Comparison of ENCODE assay signal across 22 cellular contexts in genomic region chr12:97425802-97426484, GRCh38. TPM values are rescaled to one million over a fixed set of nuclear protein-coding genes. Genes with fewer than 3 reads are reported as not detected.
DNase-seq lines count a peak whose midpoint lies in the region; ATAC-seq, FAIRE-seq and TF ChIP-seq lines count a peak whose summit lies in the region.
"Had no signal": no experiment of that assay in that cellular context is flagged by ENCODE, and none has a peak within 500 bp of the region (broad histone marks: within the 10 kb centered on the region; RNA-seq: fewer than 3 reads in every experiment).

No MANE protein-coding gene starts in this region.

- DNase-seq in right lobe of liver (no peak), HepG2 (ENCODE audit: low spot score) (no peak), bronchial epithelial cell (ENCODE audit: low read depth) (peak; percentile 3), retina (no peak)
- no peak for DNase-seq in central memory CD4-positive, alpha-beta T cell
- DNase-seq in stimulated activated naive CD8-positive, alpha-beta T cell treated with anti-CD3 and anti-CD28 coated beads, Interleukin-15, amount 100 ng/mL, for 72 hours, result no peak
- no peak for DNase-seq in activated CD4-positive, alpha-beta T cell treated with anti-CD3 and anti-CD28 coated beads, Interleukin-2, amount 10 ng/mL, durations not matched to agents 24 days and 14 days
- DNase-seq: C1 segment of cervical spinal cord, DND-41, Kasumi-1, NCI-H1105 treated with DMSO at 0.1 percent for 48 hours, NCI-H187, NCI-H226, NCI-H526 treated with DMSO at 0.1 percent for 48 hours, SIG-M5 had no signal

- no peaks in the 10 kb centered on the region for H4K20me1 ChIP-seq in HepG2 (ENCODE audit: insufficient read depth, low read length)

- TF ChIP-seq EP300 in HepG2 (IDR thresholded peaks at IDR 0.05; ENCODE audit: low read depth in 2 of 2, low read length in 2 of 2) (no peak), HepG2 (CRISPR knock-in tag; IDR thresholded peaks at IDR 0.05; ENCODE audit: borderline replicate concordance) (no peak)

- H3K79me2 ChIP-seq in HepG2 (ENCODE audit: insufficient read depth, low read length), result no peaks in the 10 kb centered on the region

- H3K27me3 Mint-ChIP-seq in stimulated activated naive CD8-positive, alpha-beta T cell treated with anti-CD3 and anti-CD28 coated beads, Interleukin-15, amount 100 ng/mL, for 72 hours, result peaks cover 15% of the 10 kb centered on the region
- peaks cover 2% of the 10 kb centered on the region for H3K27me3 Mint-ChIP-seq in activated CD4-positive, alpha-beta T cell treated with anti-CD3 and anti-CD28 coated beads, Interleukin-2, amount 10 ng/mL, durations not matched to agents 24 days and 14 days

- ATAC-seq in right lobe of liver (peak in 3 of 4 donors; percentile 33 to 57 (median 48)), HepG2 (no peak)
- no peak for ATAC-seq in stimulated activated naive CD8-positive, alpha-beta T cell treated with anti-CD3 and anti-CD28 coated beads, Interleukin-15, amount 100 ng/mL, for 72 hours
- ATAC-seq: A549, GM12878 had no signal

- H3K27me3 ChIP-seq in right lobe of liver (no peaks in the 10 kb centered on the region), HepG2 (ENCODE audit: control insufficient read depth in 1 of 2, insufficient read depth in 2 of 2, low read length in 2 of 2) (no peaks in the 10 kb centered on the region), bronchial epithelial cell (ENCODE audit: control insufficient read depth, insufficient read depth, low read length) (no peaks in the 10 kb centered on the region), iPS-20b (ENCODE audit: insufficient read depth, low read length) (no peaks in the 10 kb centered on the region)

- TF ChIP-seq RAD21 in HepG2 (CRISPR knock-in tag; IDR thresholded peaks at IDR 0.05), result no peak

- no peak overlapping the region for H3K4me2 ChIP-seq in HepG2 (ENCODE audit: low read depth, low read length)
- H3K4me2 ChIP-seq: A549 had no signal

- POLR2A ChIA-PET in HepG2 (lab: Yijun Ruan, JAX), result no interaction called here

- H3K4me3 Mint-ChIP-seq in stimulated activated naive CD8-positive, alpha-beta T cell treated with anti-CD3 and anti-CD28 coated beads, Interleukin-15, amount 100 ng/mL, for 72 hours, result no peak overlapping the region
- H3K4me3 Mint-ChIP-seq in activated CD4-positive, alpha-beta T cell treated with anti-CD3 and anti-CD28 coated beads, Interleukin-2, amount 10 ng/mL, durations not matched to agents 24 days and 14 days, result no peak overlapping the region
- H3K4me3 Mint-ChIP-seq: IgD-negative memory B cell had no signal

- no peak overlapping the region for H2AFZ ChIP-seq in HepG2 (ENCODE audit: low read length)

- no peak overlapping the region for H3K27ac ChIP-seq in right lobe of liver
- no peak overlapping the region for H3K27ac ChIP-seq in HepG2 (ENCODE audit: extremely low read length, insufficient read depth, low read length)
- H3K27ac ChIP-seq in iPS-20b (ENCODE audit: low read length), result peak overlapping the region; percentile 78
- H3K27ac ChIP-seq: A549 had no signal

- H3K9ac ChIP-seq in HepG2 (ENCODE audit: insufficient read depth, low read depth, low read length), result no peak overlapping the region
- peak overlapping the region; percentile 25; the same call in 1 of the 2 replicates for H3K9ac ChIP-seq in iPS-20b (ENCODE audit: low read depth, low read length)

- CTCF ChIA-PET in HepG2 (lab: Yijun Ruan, JAX; ENCODE audit: low intra/inter-chr PET ratio, low total read pairs), result no interaction called here

- TF ChIP-seq POLR2A in right lobe of liver (IDR thresholded peaks at IDR 0.05) (no peak), HepG2 (IDR thresholded peaks at IDR 0.05; ENCODE audit: insufficient read depth in 1 of 2, low read depth in 2 of 2, low read length in 2 of 2) (no peak)

- intact Hi-C loops in right lobe of liver (cut with DNase I) (no loop called here), HepG2 (cut with micrococcal nuclease; ENCODE audit: unreplicated experiment) (no loop called here)
- intact Hi-C loops in activated CD4-positive, alpha-beta T cell treated with anti-CD3 and anti-CD28 coated beads, Interleukin-2, amount 10 ng/mL, durations not matched to agents 24 days and 14 days (cut with micrococcal nuclease), result no loop called here

- H3K4me1 ChIP-seq in right lobe of liver (no peaks in the 10 kb centered on the region), HepG2 (ENCODE audit: insufficient read depth, low read length) (no peaks in the 10 kb centered on the region), iPS-20b (ENCODE audit: insufficient read depth, low read length) (peaks cover 43% of the 10 kb centered on the region)
- H3K4me1 ChIP-seq: A549 had no signal

- H3K36me3 ChIP-seq in right lobe of liver (no peaks in the 10 kb centered on the region), HepG2 (replicated peaks in 1 of 2; ENCODE audit: control insufficient read depth in 1 of 2, insufficient read depth in 2 of 2, low read length in 2 of 2) (no peaks in the 10 kb centered on the region), bronchial epithelial cell (ENCODE audit: control insufficient read depth, insufficient read depth, low read length) (no peaks in the 10 kb centered on the region), iPS-20b (ENCODE audit: insufficient read depth, low read depth, low read length) (no peaks in the 10 kb centered on the region)

- H3K4me1 Mint-ChIP-seq in stimulated activated naive CD8-positive, alpha-beta T cell treated with anti-CD3 and anti-CD28 coated beads, Interleukin-15, amount 100 ng/mL, for 72 hours, result no peaks in the 10 kb centered on the region
- H3K4me1 Mint-ChIP-seq in activated CD4-positive, alpha-beta T cell treated with anti-CD3 and anti-CD28 coated beads, Interleukin-2, amount 10 ng/mL, durations not matched to agents 24 days and 14 days, result no peaks in the 10 kb centered on the region

- TF ChIP-seq CTCF in right lobe of liver (IDR thresholded peaks at IDR 0.05) (no peak), HepG2 (CRISPR knock-in tag; IDR thresholded peaks at IDR 0.05) (no peak), bronchial epithelial cell (IDR thresholded peaks at IDR 0.05; ENCODE audit: insufficient read depth, low read length, severe bottlenecking) (no peak)

- FAIRE-seq in HepG2 (lab: Jason Lieb, UNC) (no peak), bronchial epithelial cell (lab: Jason Lieb, UNC) (no peak)
- FAIRE-seq: A549, G401.6, GM12878, GM18507, RCC 7860 had no signal

- H3K4me3 ChIP-seq in right lobe of liver (no peak overlapping the region), HepG2 (replicated peaks in 1 of 3; ENCODE audit: insufficient read depth in 1 of 3, low read depth in 2 of 3, low read length in 3 of 3) (no peak overlapping the region), bronchial epithelial cell (ENCODE audit: low read depth, low read length) (no peak overlapping the region), iPS-20b (ENCODE audit: low read length) (no peak overlapping the region)
- H3K4me3 ChIP-seq: A549, GM12878 had no signal

- no TSS peak for BruUV-seq in HepG2 (replicated peaks; lab: Mats Ljungman, UMichigan)

- in situ Hi-C loops in HepG2 (cut with HindIII; ENCODE audit: extremely low pct_ligation_motif_present, low pct_unique_long_range_greater_than_20kb), result no loop called here

- H3K9me3 ChIP-seq in right lobe of liver (no peaks in the 10 kb centered on the region), HepG2 (ENCODE audit: low read length) (no peaks in the 10 kb centered on the region), iPS-20b (ENCODE audit: insufficient read depth, low read depth, low read length) (no peaks in the 10 kb centered on the region)
- H3K9me3 ChIP-seq: A549 had no signal

- no peaks in the 10 kb centered on the region for H3K36me3 Mint-ChIP-seq in activated CD4-positive, alpha-beta T cell treated with anti-CD3 and anti-CD28 coated beads, Interleukin-2, amount 10 ng/mL, durations not matched to agents 24 days and 14 days (ENCODE audit: low read depth)

- H3K27ac Mint-ChIP-seq in stimulated activated naive CD8-positive, alpha-beta T cell treated with anti-CD3 and anti-CD28 coated beads, Interleukin-15, amount 100 ng/mL, for 72 hours, result no peak overlapping the region
- H3K27ac Mint-ChIP-seq in activated CD4-positive, alpha-beta T cell treated with anti-CD3 and anti-CD28 coated beads, Interleukin-2, amount 10 ng/mL, durations not matched to agents 24 days and 14 days, result no peak overlapping the region
- H3K27ac Mint-ChIP-seq: IgD-negative memory B cell had no signal

- no peaks in the 10 kb centered on the region for H3K9me3 Mint-ChIP-seq in stimulated activated naive CD8-positive, alpha-beta T cell treated with anti-CD3 and anti-CD28 coated beads, Interleukin-15, amount 100 ng/mL, for 72 hours
- no peaks in the 10 kb centered on the region for H3K9me3 Mint-ChIP-seq in activated CD4-positive, alpha-beta T cell treated with anti-CD3 and anti-CD28 coated beads, Interleukin-2, amount 10 ng/mL, durations not matched to agents 24 days and 14 days
- H3K9me3 Mint-ChIP-seq: IgD-negative memory B cell had no signal

- 39% methylated on average over 8 of the region's 8 CpGs for WGBS in right lobe of liver (ENCODE audit: insufficient coverage, low coverage, low lambda C conversion rate, missing lambda C conversion rate)
- WGBS in HepG2 (ENCODE audit: low lambda C conversion rate), result 18% methylated on average over 8 of the region's 8 CpGs

RNA-seq across cellular contexts. Expression of gene RMST, which starts 36.7 kb away (rescaled TPM):
- total RNA-seq in right lobe of liver, result under 1 TPM in 3 of 6 experiments, not detected in 3; 0.12 to 0.50 (median 0.13) TPM
- 0.13 TPM in 1 of 2 replicates, not detected in the other for total RNA-seq in HepG2 (2016; rRNA removed; fragmentation: Illumina TruSeq; extraction: Trizol)
- 0.30 and 0.79 TPM in 2 replicates for total RNA-seq in HepG2 (2016; cell fraction: cytosol; rRNA removed; fragmentation: Illumina TruSeq; extraction: Trizol; ENCODE audit: low read depth)
- not detected in 2 replicates for total RNA-seq in HepG2 (2016; cell fraction: insoluble cytoplasmic fraction; rRNA removed; fragmentation: Illumina TruSeq; extraction: Trizol)
- total RNA-seq in HepG2 (2016; cell fraction: membrane; rRNA removed; fragmentation: Illumina TruSeq; extraction: Trizol), result 0.24 and 0.28 TPM in 2 replicates
- 0.37 TPM in 1 of 2 replicates, not detected in the other for total RNA-seq in HepG2 (2016; cell fraction: nucleus; rRNA removed; fragmentation: Illumina TruSeq; extraction: Trizol)
- polyA plus RNA-seq in HepG2 (2011; rRNA removed), result 0.08 TPM in 1 of 2 replicates, not detected in the other
- not detected in 2 replicates for polyA plus RNA-seq in HepG2 (2011; cell fraction: cytosol; rRNA removed)
- polyA plus RNA-seq in HepG2 (2011; cell fraction: nucleus; rRNA removed), result 0.10 and 0.59 TPM in 2 replicates
- polyA plus RNA-seq in HepG2 (2012), result 0.11 TPM in 1 of 2 replicates, not detected in the other
- not detected in 2 replicates for polyA plus RNA-seq in HepG2 (2016; cell fraction: cytosol; fragmentation: Illumina TruSeq; extraction: Trizol; ENCODE audit: low read depth)
- not detected in 2 replicates for polyA plus RNA-seq in HepG2 (2016; cell fraction: insoluble cytoplasmic fraction; fragmentation: Illumina TruSeq; extraction: Trizol; ENCODE audit: low read depth)
- polyA plus RNA-seq in HepG2 (2016; cell fraction: membrane; fragmentation: Illumina TruSeq; extraction: Trizol; ENCODE audit: low read depth), result not detected in 2 replicates
- polyA plus RNA-seq in HepG2 (2016; cell fraction: nucleus; fragmentation: Illumina TruSeq; extraction: Trizol; ENCODE audit: insufficient read depth, low read depth), result not detected in 2 replicates
- polyA minus RNA-seq in HepG2 (2011; rRNA and poly(A)+ RNA removed; ENCODE audit: low replicate concordance), result not detected in 2 replicates
- polyA minus RNA-seq in HepG2 (2011; cell fraction: cytosol; rRNA and poly(A)+ RNA removed), result not detected in 2 replicates
- polyA minus RNA-seq in HepG2 (2011; cell fraction: nucleus; rRNA and poly(A)+ RNA removed), result 1.5 and 1.7 TPM in 2 replicates
- total RNA-seq in bronchial epithelial cell, result not detected in 2 replicates
- not detected in 2 replicates for total RNA-seq in activated CD4-positive, alpha-beta T cell treated with anti-CD3 and anti-CD28 coated beads, Interleukin-2, amount 10 ng/mL, durations not matched to agents 24 days and 14 days
- polyA plus RNA-seq: A549, IgD-negative memory B cell had no signal

Comparison
In these comparisons a context has a peak if more than half of its experiments do, and no peak if none do; other contexts are left out.
1. ATAC-seq: peak in right lobe of liver (3 of 4); none in HepG2 (single experiment) and stimulated activated naive CD8-positive, alpha-beta T cell treated with anti-CD3 and anti-CD28 coated beads, Interleukin-15, amount 100 ng/mL, for 72 hours (single experiment).